In the genomic region with DNA sequence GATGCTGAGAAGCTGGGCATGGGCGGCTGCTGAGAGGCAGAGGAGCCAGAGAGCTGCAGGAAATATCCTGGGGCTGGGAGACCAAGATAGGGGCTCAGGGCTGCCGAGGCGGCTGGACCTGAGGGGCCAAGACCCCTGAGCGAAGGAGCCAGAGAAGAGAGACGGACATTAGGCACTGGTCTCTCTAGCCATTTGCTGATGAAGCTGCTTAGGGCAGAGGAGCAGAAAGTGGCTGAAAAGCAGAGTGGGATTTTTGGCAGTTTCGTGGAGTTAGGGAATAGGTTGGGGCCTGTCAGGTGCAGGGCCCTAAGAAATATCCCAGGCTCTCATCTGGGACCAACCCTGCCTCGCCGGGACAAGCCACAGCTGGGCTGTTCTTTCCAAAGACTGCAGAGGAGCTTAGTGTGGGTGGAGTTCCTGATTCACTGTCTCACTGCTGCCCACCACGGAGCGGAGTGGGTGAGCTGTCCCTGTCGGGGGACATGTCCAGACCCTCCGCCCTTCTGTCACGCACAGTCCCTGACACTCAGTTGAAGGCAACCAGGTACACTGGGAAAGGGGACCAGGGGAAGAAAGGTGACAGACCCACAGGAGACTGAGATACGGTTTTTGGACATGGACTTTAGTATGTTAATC, we compare ENCODE assay signal across 16 cellular contexts. TPM values are rescaled to one million over a fixed set of nuclear protein-coding genes. Genes with fewer than 3 reads are reported as not detected.
DNase-seq lines count a peak whose midpoint lies in the region; ATAC-seq and TF ChIP-seq lines count a peak whose summit lies in the region.
"Had no signal": no experiment of that assay in that cellular context is flagged by ENCODE, and none has a peak within 500 bp of the region (broad histone marks: within the 10 kb centered on the region; RNA-seq: fewer than 3 reads in every experiment).

No MANE protein-coding gene starts in this region.

- peaks cover 12% of the 10 kb centered on the region for H3K9me3 Mint-ChIP-seq in nephron progenitor cell
- no peaks in the 10 kb centered on the region for H3K9me3 Mint-ChIP-seq in T-helper 2 cell treated with Interferon-gamma antibody and Interleukin-4, amounts not matched to agents 5 μg/mL and 100 μg/mL, for 36 hours
- H3K9me3 Mint-ChIP-seq: naive thymus-derived CD8-positive, alpha-beta T cell; T-helper 1 cell treated with Interleukin-12 subunit alpha and Interleukin-12 subunit beta and Interleukin-4 antibody, amounts not matched to agents 30 μg/mL and 1 μg/mL, for 36 hours had no signal

- H3K79me2 ChIP-seq in HCT116 (ENCODE audit: insufficient read depth, low read length) (no peaks in the 10 kb centered on the region), mammary epithelial cell (ENCODE audit: insufficient read depth, low read length) (no peaks in the 10 kb centered on the region)

- in situ Hi-C loops in mammary epithelial cell (cut with MboI; ENCODE audit: low sequenced_read_pairs in 2 of 2), result no loop called here

- H4K20me1 ChIP-seq in BLaER1 (peaks cover 28% of the 10 kb centered on the region; the same call in 1 of the 2 replicates), HCT116 (ENCODE audit: insufficient read depth) (no peaks in the 10 kb centered on the region), mammary epithelial cell (ENCODE audit: insufficient read depth, low read length) (no peaks in the 10 kb centered on the region)

- TF ChIP-seq CTCF in HCT116 (IDR thresholded peaks at IDR 0.05 in 2 of 3, conservative IDR thresholded peaks at IDR 0.05 in 1 of 3; ENCODE audit: borderline replicate concordance in 1 of 3, insufficient read depth in 1 of 3, low read depth in 2 of 3, low read length in 2 of 3) (no peak), mammary epithelial cell (conservative IDR thresholded peaks at IDR 0.05 in 1 of 2, IDR thresholded peaks at IDR 0.05 in 1 of 2; ENCODE audit: extremely low read depth in 1 of 2, insufficient read depth in 1 of 2, low read depth in 1 of 2, low read length in 2 of 2) (no peak), nephron progenitor cell (IDR thresholded peaks at IDR 0.05) (no peak)

- no peaks in the 10 kb centered on the region for H3K27me3 ChIP-seq in BLaER1
- H3K27me3 ChIP-seq in HCT116 (ENCODE audit: insufficient read depth, low read length), result no peaks in the 10 kb centered on the region
- no peaks in the 10 kb centered on the region for H3K27me3 ChIP-seq in mammary epithelial cell (ENCODE audit: insufficient read depth, low read length)

- H2AFZ ChIP-seq in HCT116 (ENCODE audit: low read depth, low read length, poor library complexity, severe bottlenecking), result no peak overlapping the region
- peak overlapping the region; percentile 76 for H2AFZ ChIP-seq in mammary epithelial cell (ENCODE audit: low read depth, low read length)

- H3K4me2 ChIP-seq in BLaER1 (peak overlapping the region; percentile 46), HCT116 (ENCODE audit: low read length) (peak overlapping the region; percentile 69), mammary epithelial cell (ENCODE audit: insufficient read depth, low read depth, low read length) (peak overlapping the region; percentile 71)

- BruUV-seq in HCT116 (replicated peaks; lab: Mats Ljungman, UMichigan), result no TSS peak
- BruUV-seq in mammary epithelial cell (replicated peaks; lab: Mats Ljungman, UMichigan), result no TSS peak

- peaks cover 43% of the 10 kb centered on the region for H3K4me1 Mint-ChIP-seq in nephron progenitor cell
- peaks cover 6% of the 10 kb centered on the region for H3K4me1 Mint-ChIP-seq in T-helper 2 cell treated with Interferon-gamma antibody and Interleukin-4, amounts not matched to agents 5 μg/mL and 100 μg/mL, for 36 hours (ENCODE audit: low read depth)

- WGBS in mammary epithelial cell (ENCODE audit: low coverage, missing lambda C conversion rate), result 62% methylated on average over 12 of the region's 14 CpGs

- no peaks in the 10 kb centered on the region for H3K27me3 Mint-ChIP-seq in nephron progenitor cell (ENCODE audit: low read depth, poor library complexity)
- no peaks in the 10 kb centered on the region for H3K27me3 Mint-ChIP-seq in T-helper 2 cell treated with Interferon-gamma antibody and Interleukin-4, amounts not matched to agents 5 μg/mL and 100 μg/mL, for 36 hours (ENCODE audit: low read depth)
- H3K27me3 Mint-ChIP-seq: activated CD4-positive, alpha-beta T cell treated with anti-CD3 and anti-CD28 coated beads for 36 hours; naive thymus-derived CD8-positive, alpha-beta T cell had no signal

- H3K4me3 ChIP-seq in BLaER1 (no peak overlapping the region), HCT116 (replicated peaks in 1 of 2; ENCODE audit: low read depth in 1 of 2, low read length in 2 of 2) (peak overlapping the region in 1 of 2 experiments; percentile 29; a peak in 1 of 4 replicates), mammary epithelial cell (replicated peaks in 1 of 3; ENCODE audit: insufficient read depth in 1 of 3, low read depth in 2 of 3, low read length in 3 of 3) (no peak overlapping the region)

- H3K9ac ChIP-seq in BLaER1 (0 out of 2 replicates have a peak overlapping the region, but pooled peaks have one; percentile 37), HCT116 (ENCODE audit: low read length) (peak overlapping the region; percentile 12; the same call in 1 of the 2 replicates), mammary epithelial cell (ENCODE audit: insufficient read depth, low read length) (no peak overlapping the region)

- H3K27ac Mint-ChIP-seq in nephron progenitor cell, result peak overlapping the region; percentile 66
- no peak overlapping the region for H3K27ac Mint-ChIP-seq in T-helper 2 cell treated with Interferon-gamma antibody and Interleukin-4, amounts not matched to agents 5 μg/mL and 100 μg/mL, for 36 hours
- H3K27ac Mint-ChIP-seq: activated CD4-positive, alpha-beta T cell treated with anti-CD3 and anti-CD28 coated beads for 36 hours; T-helper 1 cell treated with Interleukin-12 subunit alpha and Interleukin-12 subunit beta and Interleukin-4 antibody, amounts not matched to agents 30 μg/mL and 1 μg/mL, for 36 hours had no signal

- CTCF ChIA-PET in HCT116 (lab: Charles Lee) (interaction anchor here (1.5 kb wide), 1 partner anchor 11 kb away, joined by 7 read pairs; no protein-coding TSS in a partner anchor), mammary epithelial cell (lab: Charles Lee; ENCODE audit: low non-redundant PET) (no interaction called here)

- ATAC-seq in HCT116 (no peak), HG02610 (IDR thresholded peaks at IDR 0.05; ENCODE audit: unreplicated experiment) (no peak), HG03565 (IDR thresholded peaks at IDR 0.05; ENCODE audit: unreplicated experiment) (no peak), HG02852 (IDR thresholded peaks at IDR 0.05; ENCODE audit: unreplicated experiment) (no peak)
- ATAC-seq: activated CD4-positive, alpha-beta T cell treated with anti-CD3 and anti-CD28 coated beads for 36 hours; naive thymus-derived CD8-positive, alpha-beta T cell had no signal

- 0 out of 2 replicates have a peak overlapping the region, but pooled peaks have one; percentile 19 for H3K27ac ChIP-seq in BLaER1
- H3K27ac ChIP-seq in HCT116 (ENCODE audit: low read depth, low read length), result peak overlapping the region; percentile 60; the same call in 1 of the 2 replicates
- no peak overlapping the region for H3K27ac ChIP-seq in mammary epithelial cell (ENCODE audit: insufficient read depth, low read depth, low read length)

- RAD21 ChIA-PET in HCT116 (lab: Charles Lee; ENCODE audit: low non-redundant PET in 1 of 2, low total read pairs in 2 of 2, uncharacterized antibody in 2 of 2, unreplicated experiment in 2 of 2), result no interaction called here

- POLR2A ChIA-PET in HCT116 (lab: Charles Lee), result no interaction called here

- intact Hi-C loops in HCT116 (cut with micrococcal nuclease) (no loop called here), mammary epithelial cell (cut with micrococcal nuclease) (no loop called here)

- TF ChIP-seq POLR2A in HCT116 (IDR thresholded peaks at IDR 0.05; ENCODE audit: borderline replicate concordance, extremely low read depth, insufficient read depth, insufficient read length), result no peak

- no peak for DNase-seq in HCT116 (ENCODE audit: low read depth, low spot score)
- no peak for DNase-seq in mammary epithelial cell
- no peak for DNase-seq in nephron progenitor cell
- no peak for DNase-seq in T-helper 2 cell treated with Interferon-gamma antibody and Interleukin-4, amounts not matched to agents 5 μg/mL and 100 μg/mL, for 36 hours (ENCODE audit: low spot score)
- DNase-seq: activated CD4-positive, alpha-beta T cell treated with anti-CD3 and anti-CD28 coated beads for 36 hours; foreskin fibroblast; MM.1S; naive thymus-derived CD8-positive, alpha-beta T cell; NCI-H2107; NCI-H82; RPMI8226 had no signal

- TF ChIP-seq RAD21 in HCT116 (IDR thresholded peaks at IDR 0.05; ENCODE audit: low read depth), result no peak

- peaks cover 39% of the 10 kb centered on the region for H3K36me3 ChIP-seq in BLaER1
- H3K36me3 ChIP-seq in HCT116 (ENCODE audit: control insufficient read depth in 1 of 2, insufficient read depth in 2 of 2, low read length in 2 of 2), result no peaks in the 10 kb centered on the region
- no peaks in the 10 kb centered on the region for H3K36me3 ChIP-seq in mammary epithelial cell (ENCODE audit: insufficient read depth, low read length)

- H3K4me1 ChIP-seq in BLaER1, result peaks cover 53% of the 10 kb centered on the region
- H3K4me1 ChIP-seq in HCT116 (ENCODE audit: control insufficient read depth in 1 of 2, insufficient read depth in 2 of 2, low read length in 2 of 2), result peaks cover 41 to 44% of the 10 kb centered on the region in 2 experiments
- peaks cover 12% of the 10 kb centered on the region for H3K4me1 ChIP-seq in mammary epithelial cell (ENCODE audit: insufficient read depth, low read length)

- no peak overlapping the region for H3K4me3 Mint-ChIP-seq in nephron progenitor cell
- no peak overlapping the region for H3K4me3 Mint-ChIP-seq in T-helper 2 cell treated with Interferon-gamma antibody and Interleukin-4, amounts not matched to agents 5 μg/mL and 100 μg/mL, for 36 hours
- H3K4me3 Mint-ChIP-seq: activated CD4-positive, alpha-beta T cell treated with anti-CD3 and anti-CD28 coated beads for 36 hours; naive thymus-derived CD8-positive, alpha-beta T cell; T-helper 1 cell treated with Interleukin-12 subunit alpha and Interleukin-12 subunit beta and Interleukin-4 antibody, amounts not matched to agents 30 μg/mL and 1 μg/mL, for 36 hours had no signal

- H3K36me3 Mint-ChIP-seq in nephron progenitor cell (ENCODE audit: low read depth), result peaks cover 11% of the 10 kb centered on the region
- peaks cover 6% of the 10 kb centered on the region for H3K36me3 Mint-ChIP-seq in T-helper 2 cell treated with Interferon-gamma antibody and Interleukin-4, amounts not matched to agents 5 μg/mL and 100 μg/mL, for 36 hours (ENCODE audit: low read depth)

- dilution Hi-C loops in mammary epithelial cell (cut with HindIII; ENCODE audit: low sequenced_read_pairs), result loop anchor here (5.0 to 10.0 kb wide), 4 partner anchors 34 to 232 kb away; no protein-coding TSS in a partner anchor

- no peaks in the 10 kb centered on the region for H3K9me2 ChIP-seq in HCT116 (ENCODE audit: insufficient read depth)

- H3K9me3 ChIP-seq in BLaER1 (no peaks in the 10 kb centered on the region), HCT116 (ENCODE audit: control insufficient read depth in 1 of 2, insufficient read depth in 1 of 2, low read depth in 1 of 2, low read length in 2 of 2) (no peaks in the 10 kb centered on the region), mammary epithelial cell (replicated peaks; ENCODE audit: insufficient read depth, low read length) (no peaks in the 10 kb centered on the region)

RNA-seq across cellular contexts. Expression of a gene that starts 11.3 kb away (rescaled TPM):
- total RNA-seq in HCT116 (2021; ENCODE audit: unreplicated experiment) (11.0 TPM), mammary epithelial cell (10 to 100 TPM; 11.1 to 13.8 TPM)
- 10.6 and 15.3 TPM in 2 replicates for polyA plus RNA-seq in HCT116 (2012)
- 4.0 TPM for polyA plus RNA-seq in mammary epithelial cell
- polyA minus RNA-seq in mammary epithelial cell, result not detected

RNA-seq across cellular contexts. Expression of a gene that starts 31.8 kb away (rescaled TPM):
- 7.0 TPM for total RNA-seq in HCT116 (2021; ENCODE audit: unreplicated experiment)
- polyA plus RNA-seq in HCT116 (2012), result 4.2 and 4.3 TPM in 2 replicates
- total RNA-seq in mammary epithelial cell, result 1 to 10 TPM; 6.2 to 8.7 TPM
- polyA plus RNA-seq in mammary epithelial cell, result 1.2 TPM
- polyA minus RNA-seq in mammary epithelial cell, result 4.3 TPM
